ENCODE assay signal across 12 cellular contexts in genomic region chr6:138250513-138251247, GRCh38. TPM values are rescaled to one million over a fixed set of nuclear protein-coding genes. Genes with fewer than 3 reads are reported as not detected.
A peak's percentile ranks its signal among the peaks of the same experiment; 100 is the strongest.
DNase-seq lines count a peak whose midpoint lies in the region; ATAC-seq and TF ChIP-seq lines count a peak whose summit lies in the region.
"Had no signal": no experiment of that assay in that cellular context is flagged by ENCODE, and none has a peak within 500 bp of the region (broad histone marks: within the 10 kb centered on the region; RNA-seq: fewer than 3 reads in every experiment).

No MANE protein-coding gene starts in this region.

- no peak overlapping the region for H3K4me3 Mint-ChIP-seq in naive thymus-derived CD8-positive, alpha-beta T cell

- H3K9me3 Mint-ChIP-seq in naive thymus-derived CD8-positive, alpha-beta T cell, result no peaks in the 10 kb centered on the region

- H3K79me2 ChIP-seq in fibroblast of lung (ENCODE audit: control insufficient read depth, insufficient read depth, low read length), result no peaks in the 10 kb centered on the region
- no peaks in the 10 kb centered on the region for H3K79me2 ChIP-seq in osteoblast (ENCODE audit: insufficient read depth, low read length)

- POLR2A ChIA-PET in naive thymus-derived CD8-positive, alpha-beta T cell (lab: Charles Lee), result no interaction called here
- POLR2A ChIA-PET in HEK293T (lab: Yijun Ruan, JAX), result no interaction called here

- no peaks in the 10 kb centered on the region for H3K27me3 ChIP-seq in RWPE2 (ENCODE audit: insufficient read depth, poor library complexity, severe bottlenecking)
- no peaks in the 10 kb centered on the region for H3K27me3 ChIP-seq in fibroblast of lung (ENCODE audit: control insufficient read depth, insufficient read depth, low read length)
- no peaks in the 10 kb centered on the region for H3K27me3 ChIP-seq in osteoblast (ENCODE audit: insufficient read depth, low read length)
- H3K27me3 ChIP-seq: esophagus muscularis mucosa, neutrophil had no signal

- H3K36me3 ChIP-seq in RWPE2 (ENCODE audit: low read depth), result no peaks in the 10 kb centered on the region
- H3K36me3 ChIP-seq in fibroblast of lung (ENCODE audit: control insufficient read depth, insufficient read depth, low read length), result no peaks in the 10 kb centered on the region
- no peaks in the 10 kb centered on the region for H3K36me3 ChIP-seq in osteoblast (ENCODE audit: insufficient read depth, low read length)
- H3K36me3 ChIP-seq: neutrophil had no signal

- no peak overlapping the region for H3K27ac Mint-ChIP-seq in naive thymus-derived CD8-positive, alpha-beta T cell

- no peaks in the 10 kb centered on the region for H3K36me3 Mint-ChIP-seq in naive thymus-derived CD8-positive, alpha-beta T cell

- no peak for TF ChIP-seq CTCF in RWPE2 (IDR thresholded peaks at IDR 0.05; ENCODE audit: poor library complexity, severe bottlenecking)
- TF ChIP-seq CTCF in fibroblast of lung (conservative IDR thresholded peaks at IDR 0.05 in 1 of 2, IDR thresholded peaks at IDR 0.05 in 1 of 2; ENCODE audit: low read depth in 1 of 2, low read length in 2 of 2), result no peak
- TF ChIP-seq CTCF in osteoblast (IDR thresholded peaks at IDR 0.05; ENCODE audit: extremely low read depth, low read depth, low read length), result no peak

- H3K4me2 ChIP-seq in fibroblast of lung (ENCODE audit: extremely low read depth, insufficient read depth, low read length) (peak overlapping the region; percentile 66), osteoblast (ENCODE audit: insufficient read depth, low read length) (peak overlapping the region; percentile 43)

- H3K27ac ChIP-seq in RWPE2 (ENCODE audit: poor library complexity, severe bottlenecking) (no peak overlapping the region), fibroblast of lung (ENCODE audit: insufficient read depth, low read length) (no peak overlapping the region), osteoblast (ENCODE audit: low read depth, low read length) (no peak overlapping the region)
- H3K27ac ChIP-seq: esophagus muscularis mucosa, neutrophil had no signal

- no peak overlapping the region for H3K9ac ChIP-seq in fibroblast of lung (ENCODE audit: insufficient read depth, low read length)

- DNase-seq in Ammon's horn (ENCODE audit: low spot score) (peak; percentile 81), RWPE2 (ENCODE audit: low spot score) (peak; percentile 60), fibroblast of lung (ENCODE audit: low read depth in 2 of 2) (peak; percentile 15 to 96), osteoblast (ENCODE audit: insufficient read length, low spot score, missing footprints) (peak; percentile 80), HEK293T (ENCODE audit: extremely low spot score) (no peak), NCI-H82 (lab: John Stamatoyannopoulos, UW) (no peak)
- DNase-seq in naive thymus-derived CD8-positive, alpha-beta T cell, result no peak
- DNase-seq: activated T-cell treated with anti-CD3 and anti-CD28 coated beads, Interleukin-2, amount 50 U/mL, for 1 hour; NCI-H187 had no signal

- no peaks in the 10 kb centered on the region for H4K20me1 ChIP-seq in fibroblast of lung (ENCODE audit: control insufficient read depth, extremely low read depth, insufficient read depth, low read length)
- H4K20me1 ChIP-seq in osteoblast (ENCODE audit: insufficient read depth, low read length), result no peaks in the 10 kb centered on the region

- ATAC-seq in RWPE2 (ENCODE audit: low read depth) (peak; percentile 82), GM21515 (IDR thresholded peaks at IDR 0.05; ENCODE audit: unreplicated experiment) (no peak)
- no peak for ATAC-seq in naive thymus-derived CD8-positive, alpha-beta T cell

- H3K4me3 ChIP-seq in RWPE2 (ENCODE audit: severe bottlenecking) (no peak overlapping the region), fibroblast of lung (replicated peaks in 1 of 4; ENCODE audit: control extremely low read depth in 1 of 4, insufficient read depth in 1 of 4, low read depth in 3 of 4, low read length in 4 of 4) (no peak overlapping the region), osteoblast (ENCODE audit: insufficient read depth, low read length) (no peak overlapping the region)

- CTCF ChIA-PET in HEK293T (lab: Yijun Ruan, JAX), result interaction anchor here (0.7 kb wide), 1 partner anchor 247 kb away, joined by 6 read pairs; no protein-coding TSS in a partner anchor

- H3K9me3 ChIP-seq in RWPE2 (ENCODE audit: severe bottlenecking), result no peaks in the 10 kb centered on the region
- no peaks in the 10 kb centered on the region for H3K9me3 ChIP-seq in fibroblast of lung (ENCODE audit: control insufficient read depth, insufficient read depth, low read depth, low read length)
- no peaks in the 10 kb centered on the region for H3K9me3 ChIP-seq in osteoblast (ENCODE audit: low read depth, low read length)
- H3K9me3 ChIP-seq: esophagus muscularis mucosa, neutrophil had no signal

- no peak overlapping the region for H2AFZ ChIP-seq in fibroblast of lung (ENCODE audit: low read length)
- no peak overlapping the region for H2AFZ ChIP-seq in osteoblast (ENCODE audit: low read length)

- H3K4me1 Mint-ChIP-seq in naive thymus-derived CD8-positive, alpha-beta T cell, result no peaks in the 10 kb centered on the region

- peaks cover 4 to 15% (median 5%) of the 10 kb centered on the region in 5 donors for H3K27me3 Mint-ChIP-seq in naive thymus-derived CD8-positive, alpha-beta T cell

- H3K4me1 ChIP-seq in RWPE2 (ENCODE audit: insufficient read depth, poor library complexity, severe bottlenecking), result peaks cover 3% of the 10 kb centered on the region
- H3K4me1 ChIP-seq in fibroblast of lung (ENCODE audit: control insufficient read depth, extremely low read depth, insufficient read depth, low read length), result no peaks in the 10 kb centered on the region
- peaks cover 3% of the 10 kb centered on the region for H3K4me1 ChIP-seq in osteoblast (ENCODE audit: insufficient read depth, low read length)

TF ChIP-seq in HEK293T, 16 proteins besides CTCF, POLR2A, EP300 and RAD21:
- no peak for TF ChIP-seq LEF1 (IDR thresholded peaks at IDR 0.05; ENCODE audit: borderline replicate concordance)
- no peak for TF ChIP-seq HDGF (IDR thresholded peaks at IDR 0.05; ENCODE audit: borderline replicate concordance)
- TF ChIP-seq FOXK2 (IDR thresholded peaks at IDR 0.05), result no peak
- no peak for TF ChIP-seq CTBP1 (IDR thresholded peaks at IDR 0.05; ENCODE audit: borderline replicate concordance)
- no peak for TF ChIP-seq NFRKB (IDR thresholded peaks at IDR 0.05)
- no peak for TF ChIP-seq ZNF384 (IDR thresholded peaks at IDR 0.05)
- no peak for TF ChIP-seq BHLHE40 (IDR thresholded peaks at IDR 0.05; ENCODE audit: borderline replicate concordance)
- no peak for TF ChIP-seq ARNT (IDR thresholded peaks at IDR 0.05)
- TF ChIP-seq FOXA1 (IDR thresholded peaks at IDR 0.05), result no peak
- no peak for TF ChIP-seq ELF4 (IDR thresholded peaks at IDR 0.05)
- no peak for TF ChIP-seq FOXM1 (IDR thresholded peaks at IDR 0.05; ENCODE audit: borderline replicate concordance)
- no peak for TF ChIP-seq SUZ12 (IDR thresholded peaks at IDR 0.05)
TF ChIP-seq in HEK293T: peak in this region for 0.

RNA-seq across cellular contexts. Expression of gene PBOV1, which starts 32.4 kb away (rescaled TPM):
- total RNA-seq in fibroblast of lung (not detected in 2 replicates), osteoblast (not detected in 2 replicates)
- polyA plus RNA-seq in fibroblast of lung, result not detected in 2 replicates
- not detected in 2 replicates for polyA plus RNA-seq in fibroblast of lung (2012)
- polyA minus RNA-seq in fibroblast of lung (ENCODE audit: low replicate concordance), result not detected in 2 replicates
- total RNA-seq in naive thymus-derived CD8-positive, alpha-beta T cell, result not detected
- not detected for polyA plus RNA-seq in naive thymus-derived CD8-positive, alpha-beta T cell
- total RNA-seq: esophagus muscularis mucosa had no signal

Comparison
In these comparisons a context has a peak if more than half of its experiments do, and no peak if none do; other contexts are left out.
1. DNase-seq: peak in Ammon's horn (single experiment), RWPE2 (single experiment), fibroblast of lung (2 of 2) and osteoblast (single experiment); none in naive thymus-derived CD8-positive, alpha-beta T cell (0 of 10), HEK293T (single experiment) and NCI-H82 (single experiment).